8 cellular contexts compared by ENCODE assay signal in genomic region chr14:96362965-96363750, GRCh38. TPM values are rescaled to one million over a fixed set of nuclear protein-coding genes. Genes with fewer than 3 reads are reported as not detected.
DNase-seq lines count a peak whose midpoint lies in the region; ATAC-seq and TF ChIP-seq lines count a peak whose summit lies in the region.

ATG2B (minus strand) TSS chr14:96363341; CDS start chr14:96362976, 365 bp downstream.
GSKIP (plus strand) TSS chr14:96363526; CDS start chr14:96382248, 18,722 bp downstream.

- DNase-seq in GM06990 (ENCODE audit: extremely low read depth, insufficient read length) = peak; percentile 96
- DNase-seq in NCI-H1048 (lab: John Stamatoyannopoulos, UW) = peak; percentile 89
- no peak for DNase-seq in glomerular endothelial cell (ENCODE audit: extremely low read depth, low read depth, low spot score)
- DNase-seq in omental fat pad (ENCODE audit: low spot score) = peak; percentile 81

- H3K4me3 Mint-ChIP-seq in activated naive CD4-positive, alpha-beta T cell treated with anti-CD3 and anti-CD28 coated beads, Interleukin-2, amount 50 U/mL, for 24 hours = peak within 1 kb of the TSS; percentile 94

- no peaks in the 10 kb centered on the region for H3K27me3 ChIP-seq in GM06990 (replicated peaks; ENCODE audit: control insufficient read depth, insufficient read depth, low read length)

- no peaks in the 10 kb centered on the region for H3K9me3 Mint-ChIP-seq in activated naive CD4-positive, alpha-beta T cell treated with anti-CD3 and anti-CD28 coated beads, Interleukin-2, amount 50 U/mL, for 24 hours

- H3K36me3 ChIP-seq in GM06990 (ENCODE audit: control insufficient read depth, insufficient read depth, low read length) = no peaks in the 10 kb centered on the region

- peaks cover 68% of the 10 kb centered on the region for H3K4me1 Mint-ChIP-seq in activated naive CD4-positive, alpha-beta T cell treated with anti-CD3 and anti-CD28 coated beads, Interleukin-2, amount 50 U/mL, for 24 hours

- peak; percentile 75 for ATAC-seq in HG02571 (IDR thresholded peaks at IDR 0.05; ENCODE audit: unreplicated experiment)
- ATAC-seq in SK-N-SH treated with all-trans-retinoic acid at 6 μM for 48 hours = peak; percentile 81
- ATAC-seq in omental fat pad (ENCODE audit: low FRiP score) = peak; percentile 88

- TF ChIP-seq CTCF in GM06990 (IDR thresholded peaks at IDR 0.05; ENCODE audit: insufficient read depth, low read length, poor library complexity, severe bottlenecking) (no peak), omental fat pad (IDR thresholded peaks at IDR 0.05) (no peak)

- peak within 1 kb of the TSS; percentile 88 for H3K27ac ChIP-seq in temporal lobe (ENCODE audit: low read depth, low read length)

- H3K27me3 Mint-ChIP-seq in activated naive CD4-positive, alpha-beta T cell treated with anti-CD3 and anti-CD28 coated beads, Interleukin-2, amount 50 U/mL, for 24 hours = no peaks in the 10 kb centered on the region

- H3K36me3 Mint-ChIP-seq in activated naive CD4-positive, alpha-beta T cell treated with anti-CD3 and anti-CD28 coated beads, Interleukin-2, amount 50 U/mL, for 24 hours = peaks cover 3% of the 10 kb centered on the region

- peak within 1 kb of the TSS; percentile 93 for H3K27ac Mint-ChIP-seq in activated naive CD4-positive, alpha-beta T cell treated with anti-CD3 and anti-CD28 coated beads, Interleukin-2, amount 50 U/mL, for 24 hours

- peak within 1 kb of the TSS; percentile 87 for H3K4me3 ChIP-seq in GM06990 (replicated peaks; ENCODE audit: low read depth, low read length)

TF ChIP-seq in SK-N-SH treated with all-trans-retinoic acid at 6 μM for 48 hours, 23 proteins besides CTCF, POLR2A, EP300 and RAD21:
- TF ChIP-seq CSRNP3 (CRISPR knock-in tag; IDR thresholded peaks at IDR 0.05) (no peak), TSHZ2 (CRISPR knock-in tag; IDR thresholded peaks at IDR 0.05) (peak; percentile 22), ZC3H10 (CRISPR knock-in tag; IDR thresholded peaks at IDR 0.05) (no peak), POU6F1 (CRISPR knock-in tag; IDR thresholded peaks at IDR 0.05; ENCODE audit: borderline replicate concordance, low read depth) (no peak), TCF4 (CRISPR knock-in tag; IDR thresholded peaks at IDR 0.05; ENCODE audit: borderline replicate concordance) (no peak), PPARA (CRISPR knock-in tag; IDR thresholded peaks at IDR 0.05; ENCODE audit: borderline replicate concordance) (no peak), CSDC2 (CRISPR knock-in tag; IDR thresholded peaks at IDR 0.05) (peak; percentile 86)

RNA-seq across cellular contexts. Expression of gene ATG2B, which starts in this region (rescaled TPM):
- total RNA-seq in glomerular endothelial cell (13.9 and 14.0 TPM in 2 replicates), omental fat pad (10 to 100 TPM; 22.9 to 33.1 (median 27.3) TPM), temporal lobe (29.7 TPM)

RNA-seq across cellular contexts. Expression of gene GSKIP, which starts in this region (rescaled TPM):
- total RNA-seq in glomerular endothelial cell (21.0 and 25.4 TPM in 2 replicates), omental fat pad (10 to 100 TPM; 10.6 to 32.8 (median 16.4) TPM), temporal lobe (30.7 TPM)
